ENCODE assay signal across 10 cellular contexts in genomic region chr9:93028448-93029006, GRCh38.
DNase-seq lines count a peak whose midpoint lies in the region; ATAC-seq lines count a peak whose summit lies in the region.
"Had no signal": no experiment of that assay in that cellular context is flagged by ENCODE, and none has a peak within 500 bp of the region (broad histone marks: within the 10 kb centered on the region; RNA-seq: fewer than 3 reads in every experiment).

No MANE protein-coding gene starts in this region.

- peak in 4 of 5 experiments; percentile 10 to 88 (median 72) for DNase-seq in T-helper 2 cell
- DNase-seq in activated naive CD8-positive, alpha-beta T cell treated with anti-CD3 and anti-CD28 coated beads, Interleukin-2, amount 50 U/mL, for 24 hours = peak; percentile 46
- peak; percentile 45 for DNase-seq in stimulated activated CD8-positive, alpha-beta memory T cell treated with anti-CD3 and anti-CD28 coated beads, Interleukin-4, amount 100 ng/mL, for 48 hours
- DNase-seq in HuH-7.5 (ENCODE audit: low spot score) = no peak
- DNase-seq in NCI-H2107 treated with DMSO at 0.1 percent for 48 hours (lab: John Stamatoyannopoulos, UW; ENCODE audit: unreplicated experiment) = no peak
- DNase-seq in AG08396 (ENCODE audit: low spot score) = no peak
- DNase-seq: dorsolateral prefrontal cortex, NCI-H510A had no signal

- H3K4me3 Mint-ChIP-seq in activated naive CD8-positive, alpha-beta T cell treated with anti-CD3 and anti-CD28 coated beads, Interleukin-2, amount 50 U/mL, for 24 hours = peak overlapping the region; percentile 48

- peaks cover 65% of the 10 kb centered on the region for H3K4me1 Mint-ChIP-seq in activated naive CD8-positive, alpha-beta T cell treated with anti-CD3 and anti-CD28 coated beads, Interleukin-2, amount 50 U/mL, for 24 hours

- ATAC-seq in HG03097 (IDR thresholded peaks at IDR 0.05; ENCODE audit: low FRiP score, unreplicated experiment) (peak; percentile 57), HG02571 (IDR thresholded peaks at IDR 0.05; ENCODE audit: unreplicated experiment) (no peak)
- peak; percentile 72 for ATAC-seq in activated naive CD8-positive, alpha-beta T cell treated with anti-CD3 and anti-CD28 coated beads, Interleukin-2, amount 50 U/mL, for 24 hours

- peak overlapping the region; percentile 85 for H3K27ac Mint-ChIP-seq in activated naive CD8-positive, alpha-beta T cell treated with anti-CD3 and anti-CD28 coated beads, Interleukin-2, amount 50 U/mL, for 24 hours

- H3K9me3 Mint-ChIP-seq in activated naive CD8-positive, alpha-beta T cell treated with anti-CD3 and anti-CD28 coated beads, Interleukin-2, amount 50 U/mL, for 24 hours = no peaks in the 10 kb centered on the region

- H3K36me3 Mint-ChIP-seq in activated naive CD8-positive, alpha-beta T cell treated with anti-CD3 and anti-CD28 coated beads, Interleukin-2, amount 50 U/mL, for 24 hours (ENCODE audit: low read depth) = peaks cover 29% of the 10 kb centered on the region

- no peaks in the 10 kb centered on the region for H3K27me3 Mint-ChIP-seq in activated naive CD8-positive, alpha-beta T cell treated with anti-CD3 and anti-CD28 coated beads, Interleukin-2, amount 50 U/mL, for 24 hours

Comparison
In these comparisons a context has a peak if more than half of its experiments do, and no peak if none do; other contexts are left out.
1. DNase-seq: peak in T-helper 2 cell (4 of 5), activated naive CD8-positive, alpha-beta T cell treated with anti-CD3 and anti-CD28 coated beads, Interleukin-2, amount 50 U/mL, for 24 hours (single experiment) and stimulated activated CD8-positive, alpha-beta memory T cell treated with anti-CD3 and anti-CD28 coated beads, Interleukin-4, amount 100 ng/mL, for 48 hours (single experiment); none in HuH-7.5 (single experiment), NCI-H2107 treated with DMSO at 0.1 percent for 48 hours (single experiment) and AG08396 (single experiment).